In the genomic region with DNA sequence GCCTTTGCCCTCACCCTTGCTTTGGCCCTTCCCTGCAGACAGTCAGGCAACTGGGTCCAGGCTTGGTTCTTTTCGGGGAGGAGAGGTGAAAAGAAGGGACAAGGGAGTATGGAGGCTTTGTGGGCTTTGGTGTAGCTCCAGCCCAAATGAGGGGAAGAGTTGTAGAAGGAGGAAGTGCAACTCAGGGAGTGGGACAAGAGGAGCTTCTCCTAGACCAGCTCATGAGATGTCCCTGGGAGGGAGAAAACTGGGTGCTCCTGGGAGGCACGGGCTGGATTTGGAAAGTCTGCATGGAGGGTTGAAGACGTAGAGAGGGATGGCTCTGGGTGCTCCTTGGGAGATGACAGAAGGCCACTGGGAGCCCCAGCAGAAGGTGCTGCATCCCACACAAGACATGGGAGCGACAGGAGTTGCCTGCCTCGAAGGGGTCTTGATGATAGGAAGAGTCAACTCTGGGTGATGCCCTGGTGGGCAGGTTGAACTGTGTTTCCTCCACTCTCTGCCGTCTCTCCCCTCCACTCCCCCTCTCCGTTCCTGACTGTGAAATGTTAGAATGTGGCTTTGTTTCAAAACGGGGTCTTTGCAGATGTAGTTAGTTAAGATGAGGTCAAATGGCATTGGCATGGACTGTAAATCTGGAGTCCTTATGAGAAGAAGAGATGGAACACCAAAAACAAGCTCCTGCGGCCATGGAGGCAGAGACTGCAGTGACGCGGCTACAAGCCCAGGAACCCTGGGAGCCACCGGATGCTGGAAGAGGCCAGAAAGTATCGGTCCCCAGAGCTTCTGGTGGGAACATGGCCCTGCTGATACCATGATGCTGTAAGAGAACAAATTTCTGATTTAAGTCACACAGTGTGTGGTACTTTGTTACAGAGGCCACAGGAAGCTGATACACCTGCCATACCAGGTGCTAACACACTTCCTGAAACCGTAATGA, we compare ENCODE assay signal across 23 cellular contexts.
A peak's percentile ranks its signal among the peaks of the same experiment; 100 is the strongest.
DNase-seq lines count a peak whose midpoint lies in the region; TF ChIP-seq lines count a peak whose summit lies in the region.
"Had no signal": no experiment of that assay in that cellular context is flagged by ENCODE, and none has a peak within 500 bp of the region (broad histone marks: within the 10 kb centered on the region; RNA-seq: fewer than 3 reads in every experiment).

No MANE protein-coding gene starts in this region.

- in situ Hi-C loops in mammary epithelial cell (cut with MboI; ENCODE audit: low sequenced_read_pairs in 2 of 2) = no loop called here

- H2BK12ac ChIP-seq in H9 (ENCODE audit: insufficient read length, low read depth, low read length) (no peak overlapping the region), neuronal stem cell (ENCODE audit: low read length) (no peak overlapping the region)

- H3K18ac ChIP-seq in H9 (ENCODE audit: insufficient read length, low read depth, low read length) = no peak overlapping the region
- H3K18ac ChIP-seq in neuronal stem cell (ENCODE audit: low read length) = no peak overlapping the region

- dilution Hi-C loops in mammary epithelial cell (cut with HindIII; ENCODE audit: low sequenced_read_pairs) = no loop called here

- H3K4me1 ChIP-seq in H9 (ENCODE audit: insufficient read depth, low read length) = no peaks in the 10 kb centered on the region
- H3K4me1 ChIP-seq in MM.1S (ENCODE audit: low read length) = no peaks in the 10 kb centered on the region
- no peaks in the 10 kb centered on the region for H3K4me1 ChIP-seq in esophagus muscularis mucosa
- H3K4me1 ChIP-seq in neuronal stem cell (ENCODE audit: control insufficient read depth in 2 of 2, insufficient read depth in 1 of 2, low read depth in 1 of 2, low read length in 2 of 2) = no peaks in the 10 kb centered on the region
- H3K4me1 ChIP-seq in mammary epithelial cell (ENCODE audit: insufficient read depth, low read length) = no peaks in the 10 kb centered on the region
- H3K4me1 ChIP-seq: BE2C, HAP-1 had no signal

- H4K91ac ChIP-seq in H9 (ENCODE audit: insufficient read length, low read depth, low read length) (no peak overlapping the region), neuronal stem cell (ENCODE audit: low read depth, low read length, poor library complexity) (no peak overlapping the region)

- DNase-seq in H9 (peak; percentile 12), MM.1S (peak; percentile 24), esophagus muscularis mucosa (ENCODE audit: extremely low spot score) (peak; percentile 89), neuronal stem cell (ENCODE audit: low spot score) (no peak), HCEC 1CT (no peak), mammary epithelial cell (no peak), NCI-H524 treated with DMSO at 0.1 percent for 48 hours (lab: John Stamatoyannopoulos, UW) (no peak), NCI-H1694 (lab: John Stamatoyannopoulos, UW) (no peak)
- DNase-seq: ACHN; BE2C; C1 segment of cervical spinal cord; CD4-positive, CD25-positive, alpha-beta regulatory T cell; CD8-positive, alpha-beta memory T cell; COR-L47; DMS 273 treated with DMSO at 0.1 percent for 48 hours; DMS53; DND-41; EL; HFFc6; IMR-90 had no signal

- H3F3A ChIP-seq in MM.1S (ENCODE audit: insufficient read depth, low read length) = no peaks in the 10 kb centered on the region

- peaks cover 8% of the 10 kb centered on the region for H3K27me3 Mint-ChIP-seq in H9 (ENCODE audit: low read depth)
- H3K27me3 Mint-ChIP-seq: CD4-positive, CD25-positive, alpha-beta regulatory T cell had no signal

- H3K36me3 Mint-ChIP-seq in H9 (ENCODE audit: insufficient read depth in 1 of 3, low read depth in 3 of 3) = no peaks in the 10 kb centered on the region
- H3K36me3 Mint-ChIP-seq: CD4-positive, CD25-positive, alpha-beta regulatory T cell; CD8-positive, alpha-beta memory T cell had no signal

- H3K79me1 ChIP-seq in H9 (ENCODE audit: insufficient read depth, low read depth, low read length, poor library complexity, severe bottlenecking) (no peaks in the 10 kb centered on the region), neuronal stem cell (ENCODE audit: low read depth, low read length) (no peaks in the 10 kb centered on the region)

- H3K23ac ChIP-seq in H9 (ENCODE audit: insufficient read length, low read depth, low read length) (no peak overlapping the region), neuronal stem cell (ENCODE audit: low read depth, low read length, poor library complexity) (no peak overlapping the region)

- H3K4me1 Mint-ChIP-seq in H9 = no peaks in the 10 kb centered on the region
- H3K4me1 Mint-ChIP-seq: CD4-positive, CD25-positive, alpha-beta regulatory T cell; CD8-positive, alpha-beta memory T cell had no signal

- no peaks in the 10 kb centered on the region for H3K36me3 ChIP-seq in MM.1S (replicated peaks; ENCODE audit: insufficient read depth, low read length)
- H3K36me3 ChIP-seq in esophagus muscularis mucosa = no peaks in the 10 kb centered on the region
- H3K36me3 ChIP-seq in neuronal stem cell (replicated peaks in 1 of 2; ENCODE audit: control insufficient read depth in 2 of 2, insufficient read depth in 2 of 2, low read length in 2 of 2) = no peaks in the 10 kb centered on the region
- no peaks in the 10 kb centered on the region for H3K36me3 ChIP-seq in mammary epithelial cell (ENCODE audit: insufficient read depth, low read length)
- H3K36me3 ChIP-seq: BE2C, HAP-1 had no signal

- H3K27me3 ChIP-seq in H9 (ENCODE audit: insufficient read depth, low read length) (no peaks in the 10 kb centered on the region), MM.1S (replicated peaks; ENCODE audit: insufficient read depth, low read length) (no peaks in the 10 kb centered on the region), esophagus muscularis mucosa (no peaks in the 10 kb centered on the region), neuronal stem cell (ENCODE audit: control insufficient read depth in 3 of 3, insufficient read depth in 3 of 3, low read depth in 1 of 3, low read length in 3 of 3) (no peaks in the 10 kb centered on the region), mammary epithelial cell (ENCODE audit: insufficient read depth, low read length) (no peaks in the 10 kb centered on the region)
- H3K27me3 ChIP-seq: BE2C had no signal

- BruUV-seq in mammary epithelial cell (replicated peaks; lab: Mats Ljungman, UMichigan) = no TSS peak

- TF ChIP-seq CTCF in H9 (conservative IDR thresholded peaks at IDR 0.05) (no peak), MM.1S (IDR thresholded peaks at IDR 0.05; ENCODE audit: low read length) (no peak), esophagus muscularis mucosa (IDR thresholded peaks at IDR 0.05) (no peak), mammary epithelial cell (conservative IDR thresholded peaks at IDR 0.05 in 1 of 2, IDR thresholded peaks at IDR 0.05 in 1 of 2; ENCODE audit: extremely low read depth in 1 of 2, insufficient read depth in 1 of 2, low read depth in 1 of 2, low read length in 2 of 2) (no peak)

- H3K9me3 ChIP-seq in H9 (ENCODE audit: control insufficient read depth, low read depth, low read length) (no peaks in the 10 kb centered on the region), MM.1S (replicated peaks; ENCODE audit: insufficient read depth, low read length) (no peaks in the 10 kb centered on the region), esophagus muscularis mucosa (no peaks in the 10 kb centered on the region), neuronal stem cell (replicated peaks in 1 of 2; ENCODE audit: control insufficient read depth in 2 of 2, insufficient read depth in 1 of 2, low read depth in 1 of 2, low read length in 2 of 2) (no peaks in the 10 kb centered on the region), mammary epithelial cell (replicated peaks; ENCODE audit: insufficient read depth, low read length) (peaks cover 20% of the 10 kb centered on the region)
- H3K9me3 ChIP-seq: BE2C, HAP-1 had no signal

- H4K20me1 ChIP-seq in H9 (ENCODE audit: control insufficient read depth, insufficient read depth, insufficient read length) = no peaks in the 10 kb centered on the region
- no peaks in the 10 kb centered on the region for H4K20me1 ChIP-seq in MM.1S (ENCODE audit: insufficient read depth, low read length)
- H4K20me1 ChIP-seq in mammary epithelial cell (ENCODE audit: insufficient read depth, low read length) = no peaks in the 10 kb centered on the region

- TF ChIP-seq POLR2A in esophagus muscularis mucosa (IDR thresholded peaks at IDR 0.05; ENCODE audit: low read depth) = no peak

- H2AFZ ChIP-seq in H9 (ENCODE audit: low read length) (no peak overlapping the region), MM.1S (ENCODE audit: low read length) (no peak overlapping the region), neuronal stem cell (ENCODE audit: low read length) (no peak overlapping the region), mammary epithelial cell (ENCODE audit: low read depth, low read length) (no peak overlapping the region)

- H4K8ac ChIP-seq in H9 (replicated peaks; ENCODE audit: insufficient read length, low read depth, low read length) (no peak overlapping the region), neuronal stem cell (ENCODE audit: low read depth, low read length) (no peak overlapping the region)

- no peaks in the 10 kb centered on the region for H3K23me2 ChIP-seq in H9 (ENCODE audit: insufficient read length, low read depth, low read length, poor library complexity, severe bottlenecking)

- H2BK5ac ChIP-seq in H9 (ENCODE audit: insufficient read length, low read length) = no peak overlapping the region
- H2BK5ac ChIP-seq in neuronal stem cell (ENCODE audit: low read length) = peak overlapping the region; percentile 27

- peaks cover 4% of the 10 kb centered on the region in 2 experiments; a peak in 2 of 5 replicates for H3K9me3 Mint-ChIP-seq in H9

- H2BK120ac ChIP-seq in H9 (ENCODE audit: low read depth, low read length, poor library complexity, severe bottlenecking) (no peak overlapping the region), neuronal stem cell (ENCODE audit: low read depth, low read length) (no peak overlapping the region)

- H3K27ac Mint-ChIP-seq in H9 = no peak overlapping the region; a peak in 1 of 7 replicates
- H3K27ac Mint-ChIP-seq: CD8-positive, alpha-beta memory T cell; HFFc6 had no signal

- no peak overlapping the region for H3K56ac ChIP-seq in H9 (ENCODE audit: insufficient read length, low read depth, low read length)

- intact Hi-C loops in esophagus muscularis mucosa (cut with DNase I) = no loop called here
- intact Hi-C loops in mammary epithelial cell (cut with micrococcal nuclease) = no loop called here

- no CpG with 5 or more reads among the region's 14 CpGs for WGBS in H9 (ENCODE audit: extremely low coverage, insufficient read length, low lambda C conversion rate)
- 79% methylated on average over 13 of the region's 14 CpGs for WGBS in esophagus muscularis mucosa
- WGBS in neuronal stem cell (ENCODE audit: extremely low coverage in 2 of 2, insufficient read length in 2 of 2, insufficient replicate concordance in 1 of 2), 2 donors = no CpG with 5 or more reads among the region's 14 CpGs
- 56% methylated on average over 12 of the region's 14 CpGs for whole genome bisulfite sequencing in mammary epithelial cell (ENCODE audit: low coverage, missing lambda C conversion rate)

- no peak overlapping the region for H3K4me2 ChIP-seq in H9 (ENCODE audit: insufficient read depth, insufficient read length, low read length)
- no peak overlapping the region for H3K4me2 ChIP-seq in MM.1S (ENCODE audit: low read depth, low read length)
- no peak overlapping the region for H3K4me2 ChIP-seq in neuronal stem cell (ENCODE audit: insufficient read depth, low read length, poor library complexity, severe bottlenecking)
- no peak overlapping the region for H3K4me2 ChIP-seq in mammary epithelial cell (ENCODE audit: insufficient read depth, low read depth, low read length)

- no peak overlapping the region for H3K27ac ChIP-seq in H9 (ENCODE audit: insufficient read length, low read depth, low read length)
- H3K27ac ChIP-seq in MM.1S (ENCODE audit: low read length) = no peak overlapping the region
- H3K27ac ChIP-seq in esophagus muscularis mucosa (replicated peaks in 1 of 4) = no peak overlapping the region
- no peak overlapping the region for H3K27ac ChIP-seq in neuronal stem cell (replicated peaks; ENCODE audit: low read length)
- H3K27ac ChIP-seq in mammary epithelial cell (ENCODE audit: insufficient read depth, low read depth, low read length) = no peak overlapping the region
- H3K27ac ChIP-seq: HL-60 had no signal

- no peak overlapping the region for H3K9ac ChIP-seq in H9 (ENCODE audit: extremely low read depth, insufficient read length, low read length)
- no peak overlapping the region for H3K9ac ChIP-seq in MM.1S (ENCODE audit: low read length)
- H3K9ac ChIP-seq in neuronal stem cell (ENCODE audit: low read depth, low read length, poor library complexity) = no peak overlapping the region
- no peak overlapping the region for H3K9ac ChIP-seq in mammary epithelial cell (ENCODE audit: insufficient read depth, low read length)

- no peak overlapping the region for H4K5ac ChIP-seq in H9 (ENCODE audit: insufficient read length, low read depth, low read length)

- H2BK15ac ChIP-seq in H9 (ENCODE audit: low read depth, low read length) (no peak overlapping the region), neuronal stem cell (ENCODE audit: low read length) (no peak overlapping the region)

- H3K79me2 ChIP-seq in H9 (ENCODE audit: insufficient read depth, low read length) (no peaks in the 10 kb centered on the region), MM.1S (ENCODE audit: low read length) (no peaks in the 10 kb centered on the region), mammary epithelial cell (ENCODE audit: insufficient read depth, low read length) (no peaks in the 10 kb centered on the region)

- H3K4ac ChIP-seq in H9 (ENCODE audit: low read depth, low read length) = no peak overlapping the region
- no peak overlapping the region for H3K4ac ChIP-seq in neuronal stem cell (ENCODE audit: low read length)

- no peak overlapping the region for H3K4me3 Mint-ChIP-seq in H9
- H3K4me3 Mint-ChIP-seq: CD4-positive, CD25-positive, alpha-beta regulatory T cell; CD8-positive, alpha-beta memory T cell; HFFc6 had no signal

- no peak overlapping the region for H3T11ph ChIP-seq in H9 (ENCODE audit: low read length)

- H3K14ac ChIP-seq in H9 (ENCODE audit: insufficient read depth, low read length) (no peak overlapping the region), neuronal stem cell (ENCODE audit: low read length) (no peak overlapping the region)

- H3K9me2 ChIP-seq in MM.1S (replicated peaks; ENCODE audit: insufficient read depth, low read length) = no peaks in the 10 kb centered on the region

- H2BK20ac ChIP-seq in H9 (ENCODE audit: low read depth, low read length, poor library complexity, severe bottlenecking) = no peak overlapping the region

- no peak for TF ChIP-seq EP300 in esophagus muscularis mucosa (IDR thresholded peaks at IDR 0.05)

- CTCF ChIA-PET in mammary epithelial cell (lab: Charles Lee; ENCODE audit: low non-redundant PET) = no interaction called here

- H2AK5ac ChIP-seq in H9 (ENCODE audit: insufficient read length, low read length) (no peak overlapping the region), neuronal stem cell (ENCODE audit: low read depth, low read length) (no peak overlapping the region)

- H3K4me3 ChIP-seq in MM.1S (ENCODE audit: low read length) (no peak overlapping the region), esophagus muscularis mucosa (no peak overlapping the region), neuronal stem cell (ENCODE audit: low read length in 2 of 2) (no peak overlapping the region), mammary epithelial cell (replicated peaks in 1 of 3; ENCODE audit: insufficient read depth in 1 of 3, low read depth in 2 of 3, low read length in 3 of 3) (no peak overlapping the region)
- H3K4me3 ChIP-seq: GM12878, HAP-1 had no signal

Comparison
In these comparisons a context has a peak if more than half of its experiments do, and no peak if none do; other contexts are left out.
1. DNase-seq: peak in H9 (single experiment), MM.1S (single experiment) and esophagus muscularis mucosa (single experiment); none in neuronal stem cell (single experiment), HCEC 1CT (single experiment), mammary epithelial cell (single experiment), NCI-H524 treated with DMSO at 0.1 percent for 48 hours (single experiment) and NCI-H1694 (single experiment).